Comparison of ENCODE assay signal across 1 cellular context in the genomic region with DNA sequence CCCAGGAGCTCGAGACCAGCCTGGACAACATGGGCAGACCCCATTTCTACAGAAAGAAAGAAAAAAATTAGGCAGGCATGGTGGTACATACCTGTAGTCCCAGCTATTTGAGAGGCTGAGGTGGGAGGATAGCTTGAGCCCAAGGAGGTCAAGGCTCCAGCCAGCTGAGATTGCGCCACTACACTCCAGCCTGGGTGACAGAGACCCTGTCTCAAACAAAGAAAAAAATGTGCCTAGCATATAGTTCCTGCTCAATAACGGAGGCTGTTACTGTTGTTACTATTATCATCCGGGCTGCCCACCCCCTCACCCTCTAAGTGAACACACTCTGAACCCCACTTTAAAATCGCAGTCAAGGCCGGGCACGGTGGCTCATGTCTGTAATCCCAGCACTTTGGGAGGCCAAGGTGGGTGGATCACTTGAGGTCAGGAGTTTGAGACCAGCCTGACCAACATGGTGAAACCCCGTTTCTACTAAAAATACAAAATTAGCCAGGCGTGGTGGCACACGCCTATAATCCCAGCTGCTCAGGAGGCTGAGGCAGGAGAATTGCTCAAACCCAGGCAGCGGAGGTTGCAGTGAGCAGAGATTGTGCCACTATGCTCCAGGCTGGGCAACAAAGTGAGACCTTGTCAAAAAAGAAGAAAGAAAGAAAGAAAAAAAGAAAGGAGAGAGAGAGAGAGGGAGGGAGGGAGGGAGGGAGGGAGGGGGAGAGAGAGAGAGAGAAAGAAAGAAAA. TPM values are rescaled to one million over a fixed set of nuclear protein-coding genes. Genes with fewer than 3 reads are reported as not detected.
"Had no signal": no experiment of that assay in that cellular context is flagged by ENCODE, and none has a peak within 500 bp of the region (broad histone marks: within the 10 kb centered on the region; RNA-seq: fewer than 3 reads in every experiment).

No MANE protein-coding gene starts in this region.

RNA-seq across cellular contexts. Expression of a gene that starts 35.0 kb away (rescaled TPM):
- total RNA-seq: HT-29 had no signal
